Comparison of ENCODE assay signal across 1 cellular context in the genomic region with DNA sequence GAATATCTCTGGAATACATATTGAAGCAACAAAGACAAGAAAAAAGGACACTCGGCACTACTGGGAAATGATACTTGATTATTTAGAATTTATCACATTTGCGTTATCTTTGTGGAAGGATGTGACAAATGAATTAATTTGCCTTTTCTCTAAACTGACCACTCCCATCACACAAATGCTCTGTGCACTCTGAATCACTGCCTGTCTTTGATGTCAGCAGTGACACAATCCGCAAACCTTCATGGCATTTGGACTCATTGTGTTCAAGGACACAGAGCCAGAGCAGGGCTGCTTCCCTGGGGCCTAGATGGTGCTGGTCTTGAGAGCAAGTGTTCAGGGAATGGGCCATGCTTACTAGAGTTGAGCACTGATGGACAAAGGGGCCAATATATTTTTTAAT.
TF ChIP-seq lines count a peak whose summit lies in the region.

No MANE protein-coding gene starts in this region.

TF ChIP-seq in HepG2, 621 proteins besides CTCF, POLR2A, EP300 and RAD21 (continued from another document):
- TF ChIP-seq ERF (CRISPR knock-in tag; IDR thresholded peaks at IDR 0.05) (peak; percentile 48; the same call in 1 of the 2 replicates), ZC3H13 (CRISPR knock-in tag; IDR thresholded peaks at IDR 0.05) (no peak), KLF13 (CRISPR knock-in tag; IDR thresholded peaks at IDR 0.05) (no peak), FOSL2 (CRISPR knock-in tag; IDR thresholded peaks at IDR 0.05) (peak; percentile 99), ZNF383 (CRISPR knock-in tag; IDR thresholded peaks at IDR 0.05; ENCODE audit: borderline replicate concordance) (no peak), PITX1 (CRISPR knock-in tag; IDR thresholded peaks at IDR 0.05) (no peak), ZNF775 (CRISPR knock-in tag; IDR thresholded peaks at IDR 0.05; ENCODE audit: borderline replicate concordance) (no peak), TBX2 (CRISPR knock-in tag; IDR thresholded peaks at IDR 0.05; ENCODE audit: borderline replicate concordance) (peak; percentile 26; the same call in 1 of the 2 replicates), ZNF256 (CRISPR knock-in tag; conservative IDR thresholded peaks at IDR 0.05) (no peak), ZNF768 (CRISPR knock-in tag; IDR thresholded peaks at IDR 0.05) (no peak), MTF2 (CRISPR knock-in tag; IDR thresholded peaks at IDR 0.05; ENCODE audit: borderline replicate concordance) (no peak), SETDB1 (CRISPR knock-in tag; IDR thresholded peaks at IDR 0.05; ENCODE audit: borderline replicate concordance) (no peak), ZNF232 (CRISPR knock-in tag; IDR thresholded peaks at IDR 0.05; ENCODE audit: borderline replicate concordance) (no peak), GTF2F1 (IDR thresholded peaks at IDR 0.05; ENCODE audit: low read length) (no peak), AGO2 (optimal IDR thresholded peaks at IDR 0.05; ENCODE audit: low read depth, low read length) (no peak), HHEX (CRISPR knock-in tag; IDR thresholded peaks at IDR 0.05) (0 out of 2 replicates have a peak, but pooled peaks have one; percentile 19), GATAD1 (CRISPR knock-in tag; IDR thresholded peaks at IDR 0.05) (0 out of 2 replicates have a peak, but pooled peaks have one; percentile 32), MTA3 (CRISPR knock-in tag; IDR thresholded peaks at IDR 0.05) (no peak), ZNF296 (CRISPR knock-in tag; conservative IDR thresholded peaks at IDR 0.05) (no peak), ZNF652 (CRISPR knock-in tag; IDR thresholded peaks at IDR 0.05; ENCODE audit: borderline replicate concordance, low read depth) (peak; percentile 26; the same call in 1 of the 2 replicates), ZNF709 (CRISPR knock-in tag; IDR thresholded peaks at IDR 0.05) (no peak), ZKSCAN1 (IDR thresholded peaks at IDR 0.05; ENCODE audit: low read length) (peak; percentile 62; the same call in 1 of the 2 replicates), ZNF282 (IDR thresholded peaks at IDR 0.05; ENCODE audit: partially characterized antibody) (no peak), ARID2 (CRISPR knock-in tag; IDR thresholded peaks at IDR 0.05; ENCODE audit: borderline replicate concordance) (no peak), ZFP37 (CRISPR knock-in tag; IDR thresholded peaks at IDR 0.05; ENCODE audit: borderline replicate concordance) (no peak), NKX3-1 (CRISPR knock-in tag; IDR thresholded peaks at IDR 0.05) (no peak)
- TF ChIP-seq, protein P1, sequence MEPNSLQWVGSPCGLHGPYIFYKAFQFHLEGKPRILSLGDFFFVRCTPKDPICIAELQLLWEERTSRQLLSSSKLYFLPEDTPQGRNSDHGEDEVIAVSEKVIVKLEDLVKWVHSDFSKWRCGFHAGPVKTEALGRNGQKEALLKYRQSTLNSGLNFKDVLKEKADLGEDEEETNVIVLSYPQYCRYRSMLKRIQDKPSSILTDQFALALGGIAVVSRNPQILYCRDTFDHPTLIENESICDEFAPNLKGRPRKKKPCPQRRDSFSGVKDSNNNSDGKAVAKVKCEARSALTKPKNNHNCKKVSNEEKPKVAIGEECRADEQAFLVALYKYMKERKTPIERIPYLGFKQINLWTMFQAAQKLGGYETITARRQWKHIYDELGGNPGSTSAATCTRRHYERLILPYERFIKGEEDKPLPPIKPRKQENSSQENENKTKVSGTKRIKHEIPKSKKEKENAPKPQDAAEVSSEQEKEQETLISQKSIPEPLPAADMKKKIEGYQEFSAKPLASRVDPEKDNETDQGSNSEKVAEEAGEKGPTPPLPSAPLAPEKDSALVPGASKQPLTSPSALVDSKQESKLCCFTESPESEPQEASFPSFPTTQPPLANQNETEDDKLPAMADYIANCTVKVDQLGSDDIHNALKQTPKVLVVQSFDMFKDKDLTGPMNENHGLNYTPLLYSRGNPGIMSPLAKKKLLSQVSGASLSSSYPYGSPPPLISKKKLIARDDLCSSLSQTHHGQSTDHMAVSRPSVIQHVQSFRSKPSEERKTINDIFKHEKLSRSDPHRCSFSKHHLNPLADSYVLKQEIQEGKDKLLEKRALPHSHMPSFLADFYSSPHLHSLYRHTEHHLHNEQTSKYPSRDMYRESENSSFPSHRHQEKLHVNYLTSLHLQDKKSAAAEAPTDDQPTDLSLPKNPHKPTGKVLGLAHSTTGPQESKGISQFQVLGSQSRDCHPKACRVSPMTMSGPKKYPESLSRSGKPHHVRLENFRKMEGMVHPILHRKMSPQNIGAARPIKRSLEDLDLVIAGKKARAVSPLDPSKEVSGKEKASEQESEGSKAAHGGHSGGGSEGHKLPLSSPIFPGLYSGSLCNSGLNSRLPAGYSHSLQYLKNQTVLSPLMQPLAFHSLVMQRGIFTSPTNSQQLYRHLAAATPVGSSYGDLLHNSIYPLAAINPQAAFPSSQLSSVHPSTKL (CRISPR knock-in tag; IDR thresholded peaks at IDR 0.05) = peak; percentile 94
- TF ChIP-seq, protein P2, sequence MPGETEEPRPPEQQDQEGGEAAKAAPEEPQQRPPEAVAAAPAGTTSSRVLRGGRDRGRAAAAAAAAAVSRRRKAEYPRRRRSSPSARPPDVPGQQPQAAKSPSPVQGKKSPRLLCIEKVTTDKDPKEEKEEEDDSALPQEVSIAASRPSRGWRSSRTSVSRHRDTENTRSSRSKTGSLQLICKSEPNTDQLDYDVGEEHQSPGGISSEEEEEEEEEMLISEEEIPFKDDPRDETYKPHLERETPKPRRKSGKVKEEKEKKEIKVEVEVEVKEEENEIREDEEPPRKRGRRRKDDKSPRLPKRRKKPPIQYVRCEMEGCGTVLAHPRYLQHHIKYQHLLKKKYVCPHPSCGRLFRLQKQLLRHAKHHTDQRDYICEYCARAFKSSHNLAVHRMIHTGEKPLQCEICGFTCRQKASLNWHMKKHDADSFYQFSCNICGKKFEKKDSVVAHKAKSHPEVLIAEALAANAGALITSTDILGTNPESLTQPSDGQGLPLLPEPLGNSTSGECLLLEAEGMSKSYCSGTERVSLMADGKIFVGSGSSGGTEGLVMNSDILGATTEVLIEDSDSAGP (CRISPR knock-in tag; IDR thresholded peaks at IDR 0.05; ENCODE audit: borderline replicate concordance) = no peak
- TF ChIP-seq, protein P3, sequence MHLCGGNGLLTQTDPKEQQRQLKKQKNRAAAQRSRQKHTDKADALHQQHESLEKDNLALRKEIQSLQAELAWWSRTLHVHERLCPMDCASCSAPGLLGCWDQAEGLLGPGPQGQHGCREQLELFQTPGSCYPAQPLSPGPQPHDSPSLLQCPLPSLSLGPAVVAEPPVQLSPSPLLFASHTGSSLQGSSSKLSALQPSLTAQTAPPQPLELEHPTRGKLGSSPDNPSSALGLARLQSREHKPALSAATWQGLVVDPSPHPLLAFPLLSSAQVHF (CRISPR knock-in tag; IDR thresholded peaks at IDR 0.05) = no peak
- TF ChIP-seq, protein P4, sequence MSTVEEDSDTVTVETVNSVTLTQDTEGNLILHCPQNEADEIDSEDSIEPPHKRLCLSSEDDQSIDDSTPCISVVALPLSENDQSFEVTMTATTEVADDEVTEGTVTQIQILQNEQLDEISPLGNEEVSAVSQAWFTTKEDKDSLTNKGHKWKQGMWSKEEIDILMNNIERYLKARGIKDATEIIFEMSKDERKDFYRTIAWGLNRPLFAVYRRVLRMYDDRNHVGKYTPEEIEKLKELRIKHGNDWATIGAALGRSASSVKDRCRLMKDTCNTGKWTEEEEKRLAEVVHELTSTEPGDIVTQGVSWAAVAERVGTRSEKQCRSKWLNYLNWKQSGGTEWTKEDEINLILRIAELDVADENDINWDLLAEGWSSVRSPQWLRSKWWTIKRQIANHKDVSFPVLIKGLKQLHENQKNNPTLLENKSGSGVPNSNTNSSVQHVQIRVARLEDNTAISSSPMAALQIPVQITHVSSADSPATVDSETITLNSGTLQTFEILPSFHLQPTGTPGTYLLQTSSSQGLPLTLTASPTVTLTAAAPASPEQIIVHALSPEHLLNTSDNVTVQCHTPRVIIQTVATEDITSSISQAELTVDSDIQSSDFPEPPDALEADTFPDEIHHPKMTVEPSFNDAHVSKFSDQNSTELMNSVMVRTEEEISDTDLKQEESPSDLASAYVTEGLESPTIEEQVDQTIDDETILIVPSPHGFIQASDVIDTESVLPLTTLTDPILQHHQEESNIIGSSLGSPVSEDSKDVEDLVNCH (CRISPR knock-in tag; IDR thresholded peaks at IDR 0.05) = no peak
- TF ChIP-seq, protein P5, sequence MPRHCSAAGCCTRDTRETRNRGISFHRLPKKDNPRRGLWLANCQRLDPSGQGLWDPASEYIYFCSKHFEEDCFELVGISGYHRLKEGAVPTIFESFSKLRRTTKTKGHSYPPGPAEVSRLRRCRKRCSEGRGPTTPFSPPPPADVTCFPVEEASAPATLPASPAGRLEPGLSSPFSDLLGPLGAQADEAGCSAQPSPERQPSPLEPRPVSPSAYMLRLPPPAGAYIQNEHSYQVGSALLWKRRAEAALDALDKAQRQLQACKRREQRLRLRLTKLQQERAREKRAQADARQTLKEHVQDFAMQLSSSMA (CRISPR knock-in tag; IDR thresholded peaks at IDR 0.05) = no peak
- TF ChIP-seq, protein P6, sequence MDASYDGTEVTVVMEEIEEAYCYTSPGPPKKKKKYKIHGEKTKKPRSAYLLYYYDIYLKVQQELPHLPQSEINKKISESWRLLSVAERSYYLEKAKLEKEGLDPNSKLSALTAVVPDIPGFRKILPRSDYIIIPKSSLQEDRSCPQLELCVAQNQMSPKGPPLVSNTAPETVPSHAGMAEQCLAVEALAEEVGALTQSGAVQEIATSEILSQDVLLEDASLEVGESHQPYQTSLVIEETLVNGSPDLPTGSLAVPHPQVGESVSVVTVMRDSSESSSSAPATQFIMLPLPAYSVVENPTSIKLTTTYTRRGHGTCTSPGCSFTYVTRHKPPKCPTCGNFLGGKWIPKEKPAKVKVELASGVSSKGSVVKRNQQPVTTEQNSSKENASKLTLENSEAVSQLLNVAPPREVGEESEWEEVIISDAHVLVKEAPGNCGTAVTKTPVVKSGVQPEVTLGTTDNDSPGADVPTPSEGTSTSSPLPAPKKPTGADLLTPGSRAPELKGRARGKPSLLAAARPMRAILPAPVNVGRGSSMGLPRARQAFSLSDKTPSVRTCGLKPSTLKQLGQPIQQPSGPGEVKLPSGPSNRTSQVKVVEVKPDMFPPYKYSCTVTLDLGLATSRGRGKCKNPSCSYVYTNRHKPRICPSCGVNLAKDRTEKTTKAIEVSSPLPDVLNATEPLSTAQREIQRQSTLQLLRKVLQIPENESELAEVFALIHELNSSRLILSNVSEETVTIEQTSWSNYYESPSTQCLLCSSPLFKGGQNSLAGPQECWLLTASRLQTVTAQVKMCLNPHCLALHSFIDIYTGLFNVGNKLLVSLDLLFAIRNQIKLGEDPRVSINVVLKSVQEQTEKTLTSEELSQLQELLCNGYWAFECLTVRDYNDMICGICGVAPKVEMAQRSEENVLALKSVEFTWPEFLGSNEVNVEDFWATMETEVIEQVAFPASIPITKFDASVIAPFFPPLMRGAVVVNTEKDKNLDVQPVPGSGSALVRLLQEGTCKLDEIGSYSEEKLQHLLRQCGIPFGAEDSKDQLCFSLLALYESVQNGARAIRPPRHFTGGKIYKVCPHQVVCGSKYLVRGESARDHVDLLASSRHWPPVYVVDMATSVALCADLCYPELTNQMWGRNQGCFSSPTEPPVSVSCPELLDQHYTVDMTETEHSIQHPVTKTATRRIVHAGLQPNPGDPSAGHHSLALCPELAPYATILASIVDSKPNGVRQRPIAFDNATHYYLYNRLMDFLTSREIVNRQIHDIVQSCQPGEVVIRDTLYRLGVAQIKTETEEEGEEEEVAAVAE (CRISPR knock-in tag; IDR thresholded peaks at IDR 0.05; ENCODE audit: borderline replicate concordance) = no peak
